Comparison of ENCODE assay signal across 15 cellular contexts in genomic region chr14:50058112-50058511, GRCh38.
"Had no signal": no experiment of that assay in that cellular context is flagged by ENCODE, and none has a peak within 500 bp of the region (broad histone marks: within the 10 kb centered on the region; RNA-seq: fewer than 3 reads in every experiment).

No MANE protein-coding gene starts in this region.

- H3K27me3 ChIP-seq: brain microvascular endothelial cell, foreskin keratinocyte, testis had no signal

- DNase-seq: activated CD4-positive, alpha-beta T cell treated with anti-CD3 and anti-CD28 coated beads, Interleukin-2, amount 50 U/mL, for 1 hour; activated gamma-delta T cell; activated T-cell treated with anti-CD3 and anti-CD28 coated beads, Interleukin-2, amount 50 U/mL, for 48 hours; amygdala; brain microvascular endothelial cell; foreskin keratinocyte; mammary epithelial cell; stimulated activated CD4-positive, alpha-beta T cell treated with anti-CD3 and anti-CD28 coated beads, Interleukin-2, amount 100 ng/mL, for 48 hours; stimulated activated naive CD8-positive, alpha-beta T cell treated with anti-CD3 and anti-CD28 coated beads, Interleukin-15, amount 100 ng/mL, for 72 hours; testis had no signal

- H3K27ac ChIP-seq: brain microvascular endothelial cell, foreskin keratinocyte, testis had no signal

- H3K36me3 ChIP-seq: brain microvascular endothelial cell had no signal

- H3K4me3 ChIP-seq: testis had no signal

- H3K36me3 Mint-ChIP-seq: activated naive CD8-positive, alpha-beta T cell; WTC11 had no signal

- H3K9me3 ChIP-seq: testis had no signal

- H3K27ac Mint-ChIP-seq: activated naive CD8-positive, alpha-beta T cell; stimulated activated naive CD8-positive, alpha-beta T cell treated with anti-CD3 and anti-CD28 coated beads, Interleukin-15, amount 100 ng/mL, for 72 hours; T-helper 1 cell treated with Interleukin-12 subunit alpha and Interleukin-12 subunit beta and Interleukin-4 antibody, amounts not matched to agents 30 μg/mL and 1 μg/mL, for 36 hours; WTC11 had no signal

- H3K9me3 Mint-ChIP-seq: neural crest cell; stimulated activated naive CD8-positive, alpha-beta T cell treated with anti-CD3 and anti-CD28 coated beads, Interleukin-15, amount 100 ng/mL, for 72 hours; T-helper 1 cell treated with Interleukin-12 subunit alpha and Interleukin-12 subunit beta and Interleukin-4 antibody, amounts not matched to agents 30 μg/mL and 1 μg/mL, for 36 hours; WTC11 had no signal

- H3K27me3 Mint-ChIP-seq: activated naive CD8-positive, alpha-beta T cell; stimulated activated naive CD8-positive, alpha-beta T cell treated with anti-CD3 and anti-CD28 coated beads, Interleukin-15, amount 100 ng/mL, for 72 hours had no signal

- H3K4me3 Mint-ChIP-seq: activated naive CD8-positive, alpha-beta T cell; neural crest cell; stimulated activated naive CD8-positive, alpha-beta T cell treated with anti-CD3 and anti-CD28 coated beads, Interleukin-15, amount 100 ng/mL, for 72 hours; T-helper 1 cell treated with Interleukin-12 subunit alpha and Interleukin-12 subunit beta and Interleukin-4 antibody, amounts not matched to agents 30 μg/mL and 1 μg/mL, for 36 hours; WTC11 had no signal

- ATAC-seq: foreskin keratinocyte; sciatic nerve; stimulated activated naive CD8-positive, alpha-beta T cell treated with anti-CD3 and anti-CD28 coated beads, Interleukin-15, amount 100 ng/mL, for 72 hours; WTC11 had no signal
